In genomic region chr5:143749581-143750204, GRCh38 we compare ENCODE assay signal across 16 cellular contexts.
DNase-seq lines count a peak whose midpoint lies in the region; TF ChIP-seq lines count a peak whose summit lies in the region.
"Had no signal": no experiment of that assay in that cellular context is flagged by ENCODE, and none has a peak within 500 bp of the region (broad histone marks: within the 10 kb centered on the region; RNA-seq: fewer than 3 reads in every experiment).

No MANE protein-coding gene starts in this region.

- no peak overlapping the region for H2AFZ ChIP-seq in mesenchymal stem cell (ENCODE audit: low read depth, low read length)

- H3K27me3 ChIP-seq in mesenchymal stem cell (ENCODE audit: control insufficient read depth in 1 of 2, insufficient read depth in 1 of 2, low read length in 2 of 2) = no peaks in the 10 kb centered on the region

- no peaks in the 10 kb centered on the region for H3K79me1 ChIP-seq in mesenchymal stem cell (replicated peaks; ENCODE audit: low read length, poor library complexity, severe bottlenecking)

- H3K4me1 ChIP-seq in mesenchymal stem cell (ENCODE audit: control insufficient read depth, insufficient read depth, low read depth, low read length) = no peaks in the 10 kb centered on the region

- no peak overlapping the region for H2BK15ac ChIP-seq in mesenchymal stem cell (ENCODE audit: low read depth, poor library complexity, severe bottlenecking)

- H3K27ac ChIP-seq in mesenchymal stem cell (ENCODE audit: low read length, poor library complexity, severe bottlenecking) = no peak overlapping the region

- H3K18ac ChIP-seq in mesenchymal stem cell (ENCODE audit: low read depth in 1 of 2, low read length in 2 of 2) = no peak overlapping the region

- peak overlapping the region; percentile 1 for H3K9ac ChIP-seq in mesenchymal stem cell (ENCODE audit: low read length)

- no peaks in the 10 kb centered on the region for H3K36me3 ChIP-seq in mesenchymal stem cell (ENCODE audit: control insufficient read depth in 1 of 2, insufficient read depth in 2 of 2, low read depth in 1 of 2, low read length in 2 of 2)

- no peak overlapping the region for H2AK5ac ChIP-seq in mesenchymal stem cell (ENCODE audit: low read length, severe bottlenecking)

- no peak overlapping the region for H4K91ac ChIP-seq in mesenchymal stem cell (ENCODE audit: low read length)

- H2BK12ac ChIP-seq in mesenchymal stem cell (ENCODE audit: low read length in 2 of 2) = no peak overlapping the region

- no peak overlapping the region for H4K8ac ChIP-seq in mesenchymal stem cell (ENCODE audit: low read length)

- TF ChIP-seq CTCF in fibroblast of the aortic adventitia (IDR thresholded peaks at IDR 0.05; ENCODE audit: insufficient read depth, low read length) = no peak

- no peaks in the 10 kb centered on the region for H3K9me3 ChIP-seq in mesenchymal stem cell (ENCODE audit: control insufficient read depth, low read length)

- H2BK5ac ChIP-seq in mesenchymal stem cell (ENCODE audit: low read depth, low read length, poor library complexity, severe bottlenecking) = no peak overlapping the region

- H3K4ac ChIP-seq in mesenchymal stem cell (ENCODE audit: low read depth in 1 of 2, low read length in 2 of 2) = no peak overlapping the region

- peak; percentile 44 for DNase-seq in EH (ENCODE audit: low read depth)
- peak; percentile 4 for DNase-seq in SK-N-DZ (ENCODE audit: low spot score)
- peak; percentile 30 for DNase-seq in fibroblast of the aortic adventitia (ENCODE audit: low read depth)
- DNase-seq in mesenchymal stem cell = peak; percentile 70
- no peak for DNase-seq in kidney tubule cell (ENCODE audit: low spot score)
- no peak for DNase-seq in epidermal melanocyte (ENCODE audit: insufficient read length, low spot score)
- no peak for DNase-seq in NCI-H82 (lab: John Stamatoyannopoulos, UW)
- DNase-seq in midbrain (lab: John Stamatoyannopoulos, UW) = no peak
- DNase-seq: COR-L47; DMS153; MM.1S; NCI-H1105; NCI-H1694 treated with DMSO at 0.1 percent for 48 hours; NCI-H345; NCI-H526 treated with DMSO at 0.1 percent for 48 hours; NK-92 treated with Interleukin-12 subunit alpha and Interleukin-12 subunit beta, amount 100 ng/mL, for 24 hours had no signal

- H3K23ac ChIP-seq in mesenchymal stem cell (ENCODE audit: low read length in 2 of 2) = no peak overlapping the region

- H2BK120ac ChIP-seq in mesenchymal stem cell (ENCODE audit: low read depth, low read length) = no peak overlapping the region

- H3K4me3 ChIP-seq in fibroblast of the aortic adventitia (ENCODE audit: low read depth, low read length) (no peak overlapping the region), mesenchymal stem cell (ENCODE audit: insufficient read depth in 1 of 2, low read depth in 1 of 2, low read length in 2 of 2) (no peak overlapping the region)

- H3K4me2 ChIP-seq in mesenchymal stem cell (ENCODE audit: low read length, poor library complexity, severe bottlenecking) = no peak overlapping the region

- H3K14ac ChIP-seq in mesenchymal stem cell (ENCODE audit: low read length in 2 of 2) = no peak overlapping the region

Comparison
In these comparisons a context has a peak if more than half of its experiments do, and no peak if none do; other contexts are left out.
1. DNase-seq: peak in EH (single experiment), SK-N-DZ (single experiment), fibroblast of the aortic adventitia (single experiment) and mesenchymal stem cell (single experiment); none in kidney tubule cell (single experiment), epidermal melanocyte (single experiment), NCI-H82 (single experiment) and midbrain (single experiment).